Comparison of ENCODE assay signal across 29 cellular contexts in the genomic region with DNA sequence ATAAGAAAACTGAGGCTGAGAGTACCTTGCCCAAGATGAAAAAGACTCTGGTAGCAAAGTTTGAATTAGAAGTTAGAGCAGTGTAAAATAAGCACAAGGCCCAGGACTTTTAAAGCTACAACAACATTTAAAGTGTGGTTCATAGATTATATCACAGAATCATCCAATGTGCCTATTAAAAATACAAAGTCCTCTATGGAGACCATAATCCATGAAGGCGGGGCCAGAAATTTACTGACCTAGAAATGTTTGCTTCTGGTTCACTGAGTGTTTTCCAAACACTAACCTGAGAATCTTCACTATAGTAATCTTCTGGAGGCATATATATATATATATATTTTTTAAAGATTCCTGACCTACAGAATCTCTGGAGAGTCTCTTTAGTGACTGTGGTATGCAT. TPM values are rescaled to one million over a fixed set of nuclear protein-coding genes. Genes with fewer than 3 reads are reported as not detected.
DNase-seq lines count a peak whose midpoint lies in the region; ATAC-seq, FAIRE-seq and TF ChIP-seq lines count a peak whose summit lies in the region.
"Had no signal": no experiment of that assay in that cellular context is flagged by ENCODE, and none has a peak within 500 bp of the region (broad histone marks: within the 10 kb centered on the region; RNA-seq: fewer than 3 reads in every experiment).

No MANE protein-coding gene starts in this region.

- no peak for FAIRE-seq in small intestine (lab: Jason Lieb, UNC)
- FAIRE-seq: GM12878, GM18507 had no signal

- H3F3A ChIP-seq in neural cell (ENCODE audit: insufficient read depth, low read length, poor library complexity, severe bottlenecking): no peaks in the 10 kb centered on the region

- peak; percentile 94 for ATAC-seq in left colon
- ATAC-seq in activated T-helper 17 cell treated with anti-CD3 and anti-CD28 coated beads, Interleukin-2, amount 50 U/mL, for 72 hours (replicated peaks): no peak
- ATAC-seq: GM12878 had no signal

- no peaks in the 10 kb centered on the region for H3K4me1 Mint-ChIP-seq in activated T-helper 17 cell treated with anti-CD3 and anti-CD28 coated beads, Interleukin-2, amount 50 U/mL, for 72 hours
- H3K4me1 Mint-ChIP-seq: CD14-positive monocyte had no signal

- H3K4me2 ChIP-seq in neural cell (ENCODE audit: low read length): no peak overlapping the region
- H3K4me2 ChIP-seq: BLaER1 had no signal

- no peak for TF ChIP-seq RAD21 in neural cell (conservative IDR thresholded peaks at IDR 0.05)

- no peak overlapping the region for H3K4me3 Mint-ChIP-seq in activated T-helper 17 cell treated with anti-CD3 and anti-CD28 coated beads, Interleukin-2, amount 50 U/mL, for 72 hours
- H3K4me3 Mint-ChIP-seq: CD14-positive monocyte; CD4-positive, alpha-beta memory T cell; CD4-positive, CD25-positive, alpha-beta regulatory T cell; CD8-positive, alpha-beta memory T cell had no signal

- H3K27me3 ChIP-seq in neural cell (ENCODE audit: insufficient read depth, low read depth, low read length): no peaks in the 10 kb centered on the region
- no peaks in the 10 kb centered on the region for H3K27me3 ChIP-seq in small intestine (ENCODE audit: control insufficient read depth in 2 of 2, insufficient read depth in 2 of 2, low read length in 2 of 2)
- H3K27me3 ChIP-seq: BE2C, BLaER1 had no signal

- no peaks in the 10 kb centered on the region for H3K9me3 Mint-ChIP-seq in activated T-helper 17 cell treated with anti-CD3 and anti-CD28 coated beads, Interleukin-2, amount 50 U/mL, for 72 hours
- H3K9me3 Mint-ChIP-seq: CD14-positive monocyte; CD4-positive, CD25-positive, alpha-beta regulatory T cell had no signal

- no peak overlapping the region for H3K9ac ChIP-seq in neural cell (ENCODE audit: low read length)
- H3K9ac ChIP-seq: BLaER1 had no signal

- H3K27ac ChIP-seq in neural cell (ENCODE audit: low read length) (peak overlapping the region; percentile 34), small intestine (ENCODE audit: low read depth in 1 of 2, low read length in 1 of 2) (no peak overlapping the region)
- H3K27ac ChIP-seq: BLaER1 had no signal

- H3K79me2 ChIP-seq in neural cell (replicated peaks; ENCODE audit: insufficient read depth, low read length): no peaks in the 10 kb centered on the region

- H3K4me3 ChIP-seq in neural cell (ENCODE audit: low read length) (no peak overlapping the region), small intestine (ENCODE audit: low read depth in 1 of 2, low read length in 2 of 2) (no peak overlapping the region)
- H3K4me3 ChIP-seq: BLaER1, GM12878 had no signal

- no peaks in the 10 kb centered on the region for H3K4me1 ChIP-seq in small intestine (ENCODE audit: control insufficient read depth in 2 of 2, insufficient read depth in 1 of 2, low read depth in 1 of 2, low read length in 1 of 2)
- H3K4me1 ChIP-seq: BE2C, BLaER1 had no signal

- intact Hi-C loops in left colon (cut with DNase I, micrococcal nuclease): no loop called here

- H3K36me3 Mint-ChIP-seq in activated T-helper 17 cell treated with anti-CD3 and anti-CD28 coated beads, Interleukin-2, amount 50 U/mL, for 72 hours (ENCODE audit: low read depth): no peaks in the 10 kb centered on the region
- H3K36me3 Mint-ChIP-seq: CD4-positive, alpha-beta memory T cell; CD4-positive, CD25-positive, alpha-beta regulatory T cell; CD8-positive, alpha-beta memory T cell had no signal

- H3K9me2 ChIP-seq in neural cell (ENCODE audit: insufficient read depth, low read length): no peaks in the 10 kb centered on the region

- peak in 1 of 2 donors; percentile 24 for DNase-seq in left colon
- peak; percentile 60 for DNase-seq in small intestine
- no peak for DNase-seq in H4 (ENCODE audit: low spot score)
- no peak for DNase-seq in NCI-H2081 treated with DMSO at 0.1 percent for 48 hours (lab: John Stamatoyannopoulos, UW)
- DNase-seq in NCI-H510A (lab: John Stamatoyannopoulos, UW): no peak
- DNase-seq: 8988T; ACHN; BE2C; C1 segment of cervical spinal cord; CD4-positive, alpha-beta memory T cell; CD4-positive, CD25-positive, alpha-beta regulatory T cell; CD8-positive, alpha-beta memory T cell; COR-L47; DMS 273 treated with DMSO at 0.1 percent for 48 hours; DMS153; DMS53; DMS79; DND-41; EL; GDM1 had no signal

- TF ChIP-seq EP300 in neural cell (conservative IDR thresholded peaks at IDR 0.05; ENCODE audit: poor library complexity, severe bottlenecking): no peak

- H3K27me3 Mint-ChIP-seq in activated T-helper 17 cell treated with anti-CD3 and anti-CD28 coated beads, Interleukin-2, amount 50 U/mL, for 72 hours: no peaks in the 10 kb centered on the region
- H3K27me3 Mint-ChIP-seq: CD4-positive, alpha-beta memory T cell; CD4-positive, CD25-positive, alpha-beta regulatory T cell; CD8-positive, alpha-beta memory T cell had no signal

- WGBS in small intestine, 3 donors: 80 to 96% (median 90%) methylated on average over 1 of the region's 1 CpG

- no peak overlapping the region for H3K27ac Mint-ChIP-seq in activated T-helper 17 cell treated with anti-CD3 and anti-CD28 coated beads, Interleukin-2, amount 50 U/mL, for 72 hours
- H3K27ac Mint-ChIP-seq: CD4-positive, alpha-beta memory T cell; CD8-positive, alpha-beta memory T cell had no signal

- no peak for TF ChIP-seq CTCF in neural cell (IDR thresholded peaks at IDR 0.05; ENCODE audit: poor library complexity, severe bottlenecking)

- H3K9me3 ChIP-seq in neural cell (ENCODE audit: low read length): no peaks in the 10 kb centered on the region
- no peaks in the 10 kb centered on the region for H3K9me3 ChIP-seq in small intestine (ENCODE audit: control insufficient read depth, low read depth)
- H3K9me3 ChIP-seq: BE2C, BLaER1 had no signal

- H2AFZ ChIP-seq in neural cell (ENCODE audit: low read depth, low read length): no peak overlapping the region

- H4K20me1 ChIP-seq in neural cell (ENCODE audit: insufficient read depth): no peaks in the 10 kb centered on the region
- H4K20me1 ChIP-seq: BLaER1 had no signal

- H3K36me3 ChIP-seq in neural cell (ENCODE audit: insufficient read depth, low read length) (no peaks in the 10 kb centered on the region), small intestine (ENCODE audit: control insufficient read depth in 2 of 2, insufficient read depth in 2 of 2, low read length in 2 of 2) (peaks cover 0 to 1% of the 10 kb centered on the region in 2 donors)

TF ChIP-seq in neural cell, 6 proteins besides CTCF, POLR2A, EP300 and RAD21:
- TF ChIP-seq, protein P1, sequence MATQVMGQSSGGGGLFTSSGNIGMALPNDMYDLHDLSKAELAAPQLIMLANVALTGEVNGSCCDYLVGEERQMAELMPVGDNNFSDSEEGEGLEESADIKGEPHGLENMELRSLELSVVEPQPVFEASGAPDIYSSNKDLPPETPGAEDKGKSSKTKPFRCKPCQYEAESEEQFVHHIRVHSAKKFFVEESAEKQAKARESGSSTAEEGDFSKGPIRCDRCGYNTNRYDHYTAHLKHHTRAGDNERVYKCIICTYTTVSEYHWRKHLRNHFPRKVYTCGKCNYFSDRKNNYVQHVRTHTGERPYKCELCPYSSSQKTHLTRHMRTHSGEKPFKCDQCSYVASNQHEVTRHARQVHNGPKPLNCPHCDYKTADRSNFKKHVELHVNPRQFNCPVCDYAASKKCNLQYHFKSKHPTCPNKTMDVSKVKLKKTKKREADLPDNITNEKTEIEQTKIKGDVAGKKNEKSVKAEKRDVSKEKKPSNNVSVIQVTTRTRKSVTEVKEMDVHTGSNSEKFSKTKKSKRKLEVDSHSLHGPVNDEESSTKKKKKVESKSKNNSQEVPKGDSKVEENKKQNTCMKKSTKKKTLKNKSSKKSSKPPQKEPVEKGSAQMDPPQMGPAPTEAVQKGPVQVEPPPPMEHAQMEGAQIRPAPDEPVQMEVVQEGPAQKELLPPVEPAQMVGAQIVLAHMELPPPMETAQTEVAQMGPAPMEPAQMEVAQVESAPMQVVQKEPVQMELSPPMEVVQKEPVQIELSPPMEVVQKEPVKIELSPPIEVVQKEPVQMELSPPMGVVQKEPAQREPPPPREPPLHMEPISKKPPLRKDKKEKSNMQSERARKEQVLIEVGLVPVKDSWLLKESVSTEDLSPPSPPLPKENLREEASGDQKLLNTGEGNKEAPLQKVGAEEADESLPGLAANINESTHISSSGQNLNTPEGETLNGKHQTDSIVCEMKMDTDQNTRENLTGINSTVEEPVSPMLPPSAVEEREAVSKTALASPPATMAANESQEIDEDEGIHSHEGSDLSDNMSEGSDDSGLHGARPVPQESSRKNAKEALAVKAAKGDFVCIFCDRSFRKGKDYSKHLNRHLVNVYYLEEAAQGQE (IDR thresholded peaks at IDR 0.05; ENCODE audit: borderline replicate concordance): no peak
- TF ChIP-seq MXI1 (conservative IDR thresholded peaks at IDR 0.05; ENCODE audit: poor library complexity, severe bottlenecking): no peak

RNA-seq across cellular contexts. Expression of a gene that starts 12.3 kb away (rescaled TPM):
- total RNA-seq in left colon: 1 to 10 TPM; 1.9 to 5.6 TPM
- 0.84 and 2.4 TPM in 2 replicates for polyA plus RNA-seq in neural cell
- polyA minus RNA-seq in neural cell: 0.24 and 0.69 TPM in 2 replicates
- 1 to 10 TPM in 1 of 3 donors, under 1 TPM in 2; 0.27 to 6.9 (median 0.67) TPM for polyA plus RNA-seq in small intestine
- 53.8 and 81.0 TPM in 2 replicates for total RNA-seq in H4 (2014; rRNA removed; shearing (Covaris generic))
- 10 to 100 TPM; 25.3 to 29.6 TPM for total RNA-seq in activated T-helper 17 cell treated with anti-CD3 and anti-CD28 coated beads, Interleukin-2, amount 50 U/mL, for 72 hours
- total RNA-seq: CD4-positive, alpha-beta memory T cell had no signal
- polyA plus RNA-seq: CD4-positive, alpha-beta memory T cell had no signal

RNA-seq across cellular contexts. Expression of a gene that starts 34.9 kb away (rescaled TPM):
- total RNA-seq in left colon: not detected
- polyA plus RNA-seq in neural cell (0.16 TPM in 1 of 2 replicates, not detected in the other), small intestine (not detected)
- 0.23 TPM in 1 of 2 replicates, not detected in the other for polyA minus RNA-seq in neural cell
- 0.43 and 1.1 TPM in 2 replicates for total RNA-seq in H4 (2014; rRNA removed; shearing (Covaris generic))
- not detected for total RNA-seq in activated T-helper 17 cell treated with anti-CD3 and anti-CD28 coated beads, Interleukin-2, amount 50 U/mL, for 72 hours
- total RNA-seq: A673; CD4-positive, alpha-beta memory T cell; CD4-positive, CD25-positive, alpha-beta regulatory T cell; CD8-positive, alpha-beta memory T cell; G401; GM12878 had no signal
- polyA plus RNA-seq: AG04450; CD14-positive monocyte; CD4-positive, alpha-beta memory T cell; CD4-positive, CD25-positive, alpha-beta regulatory T cell; CD8-positive, alpha-beta memory T cell; GM12878 had no signal
